8 cellular contexts compared by ENCODE assay signal in the genomic region with DNA sequence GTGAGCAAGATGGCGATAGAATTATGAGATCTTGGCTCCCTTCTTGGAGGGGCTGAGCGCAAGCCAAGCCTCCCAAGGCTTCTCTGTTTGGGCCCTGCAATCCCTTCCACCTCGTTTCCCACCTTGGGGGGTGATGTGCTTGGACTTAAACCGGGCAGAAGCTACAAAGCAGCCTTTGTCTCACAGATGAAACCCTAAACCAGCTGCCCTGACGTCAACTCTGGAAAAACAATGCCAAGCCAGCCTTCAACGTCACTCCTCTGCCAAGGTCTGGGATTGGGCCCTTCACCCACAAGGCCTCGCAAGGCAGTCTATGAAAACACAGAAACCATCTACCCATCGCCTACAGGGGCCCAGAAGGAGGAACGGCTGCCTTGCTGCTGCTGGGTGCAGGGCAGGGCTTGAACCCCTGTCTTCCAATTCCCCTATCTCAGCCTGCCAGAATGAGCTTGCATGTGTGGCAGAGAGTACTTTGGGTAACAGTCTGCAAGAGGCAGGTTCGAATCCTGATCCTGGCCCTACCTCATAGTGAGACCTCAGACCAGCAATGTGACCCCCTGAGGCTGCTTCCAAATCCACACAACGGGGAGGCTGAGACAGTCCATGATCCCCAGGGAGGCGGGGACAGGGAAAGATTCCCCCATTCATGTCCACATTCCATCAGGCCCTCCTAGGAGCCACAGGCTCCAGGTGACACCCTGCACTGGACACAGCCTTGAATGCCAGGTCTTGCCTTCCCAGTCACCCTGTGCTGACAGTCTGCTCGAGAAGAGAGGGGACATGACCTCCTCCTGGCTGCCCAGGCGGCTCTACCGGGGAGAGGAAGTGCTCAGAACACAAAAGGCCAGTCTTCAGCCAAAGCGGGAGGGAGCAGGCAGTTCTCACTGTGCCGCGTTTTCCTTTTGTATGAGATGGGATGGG. TPM values are rescaled to one million over a fixed set of nuclear protein-coding genes. Genes with fewer than 3 reads are reported as not detected.
DNase-seq lines count a peak whose midpoint lies in the region; ATAC-seq lines count a peak whose summit lies in the region.

No MANE protein-coding gene starts in this region.

- in situ Hi-C loops in ACHN (cut with HindIII; ENCODE audit: low pct_ligation_motif_present, low pct_unique_long_range_greater_than_20kb, low sequenced_read_pairs), result no loop called here

- WGBS in HUES64, result 37% methylated on average over 18 of the region's 18 CpGs

- H3K36me3 ChIP-seq in HUES64 (ENCODE audit: insufficient read depth, low read length), result no peaks in the 10 kb centered on the region

- H3K9ac ChIP-seq in HUES64 (ENCODE audit: low read depth, low read length), result no peak overlapping the region

- H3K27ac ChIP-seq in HUES64 (ENCODE audit: low read depth, low read length), result peak overlapping the region; percentile 78; the same call in 1 of the 2 replicates

- peak in 54 of 56 donors; percentile 40 to 95 (median 81) for DNase-seq in amygdala (lab: John Stamatoyannopoulos, UW)
- DNase-seq in left ventricle myocardium superior, result no peak
- no peak for DNase-seq in sciatic nerve (ENCODE audit: low spot score)
- no peak for DNase-seq in ACHN
- no peak for DNase-seq in SIG-M5 (lab: John Stamatoyannopoulos, UW)

- H3K4me1 ChIP-seq in HUES64 (ENCODE audit: insufficient read depth, low read length), result peaks cover 34% of the 10 kb centered on the region

- ATAC-seq in left ventricle myocardium superior, result peak; percentile 49
- peak; percentile 63 for ATAC-seq in sciatic nerve
- no peak for ATAC-seq in GM18520 (IDR thresholded peaks at IDR 0.05; ENCODE audit: unreplicated experiment)
- ATAC-seq in GM19455 (IDR thresholded peaks at IDR 0.05; ENCODE audit: unreplicated experiment), result no peak

- H3K9me3 ChIP-seq in HUES64 (ENCODE audit: insufficient read depth, low read depth, low read length), result no peaks in the 10 kb centered on the region

- intact Hi-C loops in left ventricle myocardium superior (cut with micrococcal nuclease) (no loop called here), sciatic nerve (cut with DNase I) (no loop called here)

- no peaks in the 10 kb centered on the region for H3K27me3 ChIP-seq in HUES64 (ENCODE audit: insufficient read depth, low read length)

- no peak overlapping the region for H3K4me3 ChIP-seq in HUES64 (ENCODE audit: low read length)

RNA-seq across cellular contexts. Expression of a gene that starts 15.0 kb away (rescaled TPM):
- 3.8 TPM for polyA plus RNA-seq in HUES64 (2013, experiment 1 of 2)
- polyA plus RNA-seq in HUES64 (2013, experiment 2 of 2), result 3.2 TPM
- 5.0 TPM for total RNA-seq in left ventricle myocardium superior
- total RNA-seq in sciatic nerve, result 5.4 TPM

RNA-seq across cellular contexts. Expression of a gene that starts 39.1 kb away (rescaled TPM):
- 20.7 TPM for polyA plus RNA-seq in HUES64 (2013, experiment 1 of 2)
- 17.5 TPM for polyA plus RNA-seq in HUES64 (2013, experiment 2 of 2)
- total RNA-seq in left ventricle myocardium superior, result 27.3 TPM
- total RNA-seq in sciatic nerve, result 13.0 TPM

Comparison
In these comparisons a context has a peak if more than half of its experiments do, and no peak if none do; other contexts are left out.
1. DNase-seq: peak in amygdala (54 of 56); none in left ventricle myocardium superior (single experiment), sciatic nerve (single experiment), ACHN (single experiment) and SIG-M5 (single experiment).
2. ATAC-seq: peak in left ventricle myocardium superior (single experiment) and sciatic nerve (single experiment); none in GM18520 (single experiment) and GM19455 (single experiment).